Comparison of ENCODE assay signal across 8 cellular contexts in the genomic region with DNA sequence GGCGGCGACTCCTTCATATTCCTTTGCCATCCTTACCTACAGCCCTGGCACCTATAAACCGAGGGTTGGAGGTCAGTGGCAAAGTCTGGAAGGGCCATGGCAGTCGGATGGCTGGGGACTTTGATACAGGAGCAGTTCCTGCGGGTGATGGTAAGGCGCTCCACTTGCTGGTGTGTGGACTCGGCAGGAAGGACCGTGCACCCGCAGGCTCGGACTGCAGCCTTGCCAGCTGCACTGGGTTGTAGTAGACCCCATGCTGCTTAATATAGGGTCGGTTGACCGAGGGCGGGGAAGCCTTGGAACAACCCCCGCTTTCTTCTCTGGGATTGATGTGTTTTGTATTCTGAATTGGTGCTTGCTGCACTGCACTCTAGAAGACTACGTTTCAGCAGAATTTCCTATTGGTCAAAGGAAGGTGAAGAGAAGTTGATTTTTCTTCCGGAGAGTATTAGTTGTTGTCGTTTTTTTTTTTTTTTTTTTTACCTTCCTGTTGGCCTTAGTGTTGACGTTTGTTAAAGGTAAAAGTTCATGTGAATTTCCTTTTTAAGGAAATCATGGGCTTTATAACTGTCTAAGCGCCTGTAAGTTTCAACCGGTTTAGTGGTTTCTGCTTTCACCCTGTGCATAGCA. TPM values are rescaled to one million over a fixed set of nuclear protein-coding genes. Genes with fewer than 3 reads are reported as not detected.
DNase-seq lines count a peak whose midpoint lies in the region; ATAC-seq and TF ChIP-seq lines count a peak whose summit lies in the region.

No MANE protein-coding gene starts in this region.

- H3K27me3 Mint-ChIP-seq in nephron (ENCODE audit: low read depth): no peaks in the 10 kb centered on the region

- peaks cover 4% of the 10 kb centered on the region for H3K36me3 ChIP-seq in upper lobe of right lung

- H3K27me3 ChIP-seq in upper lobe of right lung: no peaks in the 10 kb centered on the region

- H3K27ac Mint-ChIP-seq in nephron: peak overlapping the region; percentile 44 to 78 (median 74)

- peak; percentile 14 for DNase-seq in stimulated activated CD4-positive, alpha-beta T cell treated with anti-CD3 and anti-CD28 coated beads, Interleukin-12 subunit alpha, Interleukin-12 subunit beta, amount 100 ng/mL, for 4 hours
- no peak for DNase-seq in stimulated activated CD4-positive, alpha-beta T cell treated with anti-CD3 and anti-CD28 coated beads, Interleukin-1b, Interleukin-23, amount 100 ng/mL, for 48 hours
- DNase-seq in NCI-H2227 treated with DMSO at 0.1 percent for 48 hours (lab: John Stamatoyannopoulos, UW) (peak; percentile 35), fibroblast of villous mesenchyme (ENCODE audit: low read depth) (peak; percentile 27), upper lobe of right lung (peak; percentile 70)
- peak; percentile 2 to 7 for DNase-seq in activated T-helper 1 cell treated with anti-CD3 and anti-CD28 coated beads, Interleukin-2, amount 50 U/mL, for 16 hours (ENCODE audit: low read depth in 1 of 2, low spot score in 1 of 2)

- peaks cover 40% of the 10 kb centered on the region for H3K36me3 Mint-ChIP-seq in nephron (ENCODE audit: low read depth)

- ATAC-seq in HG02938 (IDR thresholded peaks at IDR 0.05; ENCODE audit: unreplicated experiment) (peak; percentile 45), upper lobe of right lung (peak; percentile 65)

- peaks cover 13% of the 10 kb centered on the region for H3K4me1 ChIP-seq in upper lobe of right lung

- intact Hi-C loops in upper lobe of right lung (cut with DNase I): no loop called here

- H3K4me3 ChIP-seq in fibroblast of villous mesenchyme (ENCODE audit: low read depth, low read length) (peak overlapping the region; percentile 99), upper lobe of right lung (peak overlapping the region; percentile 93)

- no peaks in the 10 kb centered on the region for H3K9me3 ChIP-seq in upper lobe of right lung

- peaks cover 5% of the 10 kb centered on the region for H3K9me3 Mint-ChIP-seq in nephron

- TF ChIP-seq CTCF in fibroblast of villous mesenchyme (IDR thresholded peaks at IDR 0.05; ENCODE audit: insufficient read depth, low read depth, low read length): no peak
- no peak for TF ChIP-seq CTCF in nephron (IDR thresholded peaks at IDR 0.05; ENCODE audit: unreplicated experiment in 3 of 3)
- TF ChIP-seq CTCF in upper lobe of right lung (IDR thresholded peaks at IDR 0.05): no peak

- H3K4me3 Mint-ChIP-seq in nephron: peak overlapping the region; percentile 88 to 93 (median 92)

- H3K4me1 Mint-ChIP-seq in nephron: peaks cover 10% of the 10 kb centered on the region

- peak overlapping the region; percentile 95 for H3K27ac ChIP-seq in upper lobe of right lung

RNA-seq across cellular contexts. Expression of a gene that starts 0.7 kb away (rescaled TPM):
- total RNA-seq in fibroblast of villous mesenchyme (105 and 133 TPM in 2 replicates), upper lobe of right lung (80.0 TPM)
